ENCODE assay signal across 20 cellular contexts in the genomic region with DNA sequence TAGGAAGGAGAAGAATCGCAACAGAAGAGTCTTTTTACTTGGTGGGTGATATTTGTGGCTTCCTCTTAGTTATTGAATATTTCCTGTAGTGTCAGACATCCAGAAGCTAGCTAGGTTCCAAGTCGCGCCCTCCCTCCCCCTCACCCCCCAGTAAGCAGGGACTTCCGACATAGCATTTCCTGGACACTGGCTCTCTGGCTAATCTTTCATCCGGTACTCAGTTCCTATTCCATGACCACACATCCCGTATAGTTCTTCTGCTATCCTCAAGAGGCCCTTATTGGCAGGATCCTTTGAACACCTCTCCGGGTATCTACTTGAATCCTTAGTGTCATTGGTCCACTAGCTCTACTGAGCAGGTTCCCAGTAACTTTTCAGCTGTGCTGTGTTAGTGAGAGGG.
A peak's percentile ranks its signal among the peaks of the same experiment; 100 is the strongest.
DNase-seq lines count a peak whose midpoint lies in the region; ATAC-seq, FAIRE-seq and TF ChIP-seq lines count a peak whose summit lies in the region.
"Had no signal": no experiment of that assay in that cellular context is flagged by ENCODE, and none has a peak within 500 bp of the region (broad histone marks: within the 10 kb centered on the region; RNA-seq: fewer than 3 reads in every experiment).

No MANE protein-coding gene starts in this region.

- no peak overlapping the region for H3K4me3 ChIP-seq in Jurkat, Clone E6-1 (ENCODE audit: low read length)
- H3K4me3 ChIP-seq in heart left ventricle (no peak overlapping the region), pancreas (no peak overlapping the region), osteoblast (ENCODE audit: insufficient read depth, low read length) (no peak overlapping the region)

- no peaks in the 10 kb centered on the region for H3K79me2 ChIP-seq in osteoblast (ENCODE audit: insufficient read depth, low read length)

- no peak overlapping the region for H2AFZ ChIP-seq in osteoblast (ENCODE audit: low read length)

- DNase-seq in Jurkat, Clone E6-1 (ENCODE audit: low read depth, low spot score): peak; percentile 0
- peak in 4 of 5 donors; percentile 19 to 57 (median 37) for DNase-seq in heart left ventricle
- peak; percentile 26 to 57 for DNase-seq in lung microvascular endothelial cell (ENCODE audit: low read depth in 2 of 2)
- no peak for DNase-seq in pancreas
- no peak for DNase-seq in osteoblast (ENCODE audit: insufficient read length, low spot score, missing footprints)
- DNase-seq: ACHN, DMS79 treated with DMSO at 0.1 percent for 48 hours, H7, HFFc6, NCI-H1092, NCI-H1436 treated with DMSO at 0.1 percent for 48 hours, NCI-H2081, NCI-H2171 treated with DMSO at 0.1 percent for 48 hours, NCI-H446, NCI-H69, SHP77 treated with DMSO at 0.1 percent for 48 hours, SK-N-SH had no signal

- H3K4me1 ChIP-seq in heart left ventricle (peaks cover 0 to 23% (median 9%) of the 10 kb centered on the region in 12 donors), pancreas (no peaks in the 10 kb centered on the region), osteoblast (ENCODE audit: insufficient read depth, low read length) (peaks cover 10% of the 10 kb centered on the region)

- ATAC-seq in heart left ventricle (peak; percentile 54 to 87 (median 65)), pancreas (no peak), GM21447 (IDR thresholded peaks at IDR 0.05; ENCODE audit: unreplicated experiment) (no peak)

- TF ChIP-seq CTCF in heart left ventricle (IDR thresholded peaks at IDR 0.05) (no peak), pancreas (IDR thresholded peaks at IDR 0.05) (no peak), osteoblast (IDR thresholded peaks at IDR 0.05; ENCODE audit: extremely low read depth, low read depth, low read length) (no peak)

- no peaks in the 10 kb centered on the region for H4K20me1 ChIP-seq in osteoblast (ENCODE audit: insufficient read depth, low read length)

- WGBS in heart left ventricle, 4 donors: 61 to 69% (median 66%) methylated on average over 7 of the region's 7 CpGs
- 70 to 79% methylated on average over 7 of the region's 7 CpGs for WGBS in pancreas, 2 donors

- no peak for FAIRE-seq in pancreas (lab: Jason Lieb, UNC)
- FAIRE-seq: RCC 7860 had no signal

- no peak for TF ChIP-seq POLR2A in heart left ventricle (IDR thresholded peaks at IDR 0.05)

- H3K9me3 ChIP-seq in heart left ventricle (no peaks in the 10 kb centered on the region), pancreas (no peaks in the 10 kb centered on the region), osteoblast (ENCODE audit: low read depth, low read length) (no peaks in the 10 kb centered on the region)
- H3K9me3 ChIP-seq: SK-N-SH had no signal

- H3K36me3 ChIP-seq in heart left ventricle (peaks cover 0 to 9% (median 0%) of the 10 kb centered on the region in 9 donors), pancreas (no peaks in the 10 kb centered on the region), osteoblast (ENCODE audit: insufficient read depth, low read length) (no peaks in the 10 kb centered on the region)

- H3K27ac ChIP-seq in heart left ventricle (peak overlapping the region in 3 of 12 donors; percentile 14 to 41 (median 18)), pancreas (no peak overlapping the region), osteoblast (ENCODE audit: low read depth, low read length) (no peak overlapping the region)

- H3K4me2 ChIP-seq in osteoblast (ENCODE audit: insufficient read depth, low read length): no peak overlapping the region
- H3K4me2 ChIP-seq: SK-N-SH had no signal

- intact Hi-C loops in heart left ventricle (cut with DNase I) (loop anchor here in 7 of 10 donors (2.0 to 10.0 kb wide), 8 partner anchors 49 to 313 kb away; partner anchors contain the start of gene HDAC9 (in 2 of the 7)), pancreas (cut with DNase I) (no loop called here)

- H3K27me3 ChIP-seq in heart left ventricle (no peaks in the 10 kb centered on the region), pancreas (no peaks in the 10 kb centered on the region), osteoblast (ENCODE audit: insufficient read depth, low read length) (no peaks in the 10 kb centered on the region)

TF ChIP-seq in PFSK-1, 5 proteins besides CTCF, POLR2A, EP300 and RAD21:
- TF ChIP-seq POLR2AphosphoS5 (IDR thresholded peaks at IDR 0.05; ENCODE audit: low read depth, low read length) (no peak), FOXP2 (optimal IDR thresholded peaks at IDR 0.05; ENCODE audit: borderline replicate concordance, extremely low read depth, extremely low read length, insufficient read depth) (peak; percentile 42)

Comparison
In these comparisons a context has a peak if more than half of its experiments do, and no peak if none do; other contexts are left out.
1. DNase-seq: peak in Jurkat, Clone E6-1 (single experiment), heart left ventricle (4 of 5) and lung microvascular endothelial cell (2 of 2); none in pancreas (0 of 6) and osteoblast (single experiment).
2. ATAC-seq: peak in heart left ventricle (4 of 4); none in pancreas (0 of 4) and GM21447 (single experiment).
3. intact Hi-C loops: an anchor here in heart left ventricle (2.0 to 10.0 kb wide); none called in pancreas.